25 cellular contexts compared by ENCODE assay signal in genomic region chr22:50161508-50162390, GRCh38.
"Had no signal": no experiment of that assay in that cellular context is flagged by ENCODE, and none has a peak within 500 bp of the region (broad histone marks: within the 10 kb centered on the region; RNA-seq: fewer than 3 reads in every experiment).

No MANE protein-coding gene starts in this region.

- H3K27ac ChIP-seq: breast epithelium, VCaP had no signal

- H3K9me3 Mint-ChIP-seq: activated CD4-positive, alpha-beta memory T cell treated with anti-CD3 and anti-CD28 coated beads, Interleukin-2, amount 10 ng/mL, durations not matched to agents 7 days and 5 days; activated naive CD4-positive, alpha-beta T cell treated with anti-CD3 and anti-CD28 coated beads, Interleukin-2, amount 50 U/mL, for 24 hours; activated T-helper 17 cell treated with anti-CD3 and anti-CD28 coated beads, Interleukin-2, amount 50 U/mL, for 72 hours; T-cell had no signal

- DNase-seq: activated CD4-positive, alpha-beta memory T cell treated with anti-CD3 and anti-CD28 coated beads, Interleukin-2, amount 10 ng/mL, durations not matched to agents 7 days and 5 days; activated CD4-positive, alpha-beta T cell treated with anti-CD3 and anti-CD28 coated beads for 36 hours; activated CD4-positive, alpha-beta T cell treated with anti-CD3 and anti-CD28 coated beads, Interleukin-2, amount 50 U/mL, for 1 hour; activated T-cell treated with anti-CD3 and anti-CD28 coated beads for 4 hours; activated T-cell treated with anti-CD3 and anti-CD28 coated beads, Interleukin-2, amount 50 U/mL, for 48 hours; aorta; caudate nucleus; MG63; NCI-H1092 treated with DMSO at 0.1 percent for 48 hours; NCI-H1417 treated with DMSO at 0.1 percent for 48 hours; NCI-H1694; NCI-H2029; NCI-H510A treated with DMSO at 0.1 percent for 48 hours; NCI-H69; NK-92 treated with Interleukin-12 subunit alpha and Interleukin-12 subunit beta, amount 100 ng/mL, for 24 hours; OCI-M1; RPMI8226; SHP77 treated with DMSO at 0.1 percent for 48 hours; T-cell; T-helper 2 cell; T1000 had no signal

- H3K27ac Mint-ChIP-seq: activated CD4-positive, alpha-beta memory T cell treated with anti-CD3 and anti-CD28 coated beads, Interleukin-2, amount 10 ng/mL, durations not matched to agents 7 days and 5 days; activated CD4-positive, alpha-beta T cell treated with anti-CD3 and anti-CD28 coated beads for 36 hours; activated naive CD4-positive, alpha-beta T cell treated with anti-CD3 and anti-CD28 coated beads, Interleukin-2, amount 50 U/mL, for 24 hours; activated T-helper 17 cell treated with anti-CD3 and anti-CD28 coated beads, Interleukin-2, amount 50 U/mL, for 72 hours; T-cell had no signal

- H3K9me3 ChIP-seq: breast epithelium, MG63 had no signal

- H3K36me3 Mint-ChIP-seq: activated naive CD4-positive, alpha-beta T cell treated with anti-CD3 and anti-CD28 coated beads, Interleukin-2, amount 50 U/mL, for 24 hours; T-cell had no signal

- H3K4me1 Mint-ChIP-seq: activated CD4-positive, alpha-beta memory T cell treated with anti-CD3 and anti-CD28 coated beads, Interleukin-2, amount 10 ng/mL, durations not matched to agents 7 days and 5 days; activated CD4-positive, alpha-beta T cell treated with anti-CD3 and anti-CD28 coated beads for 36 hours; activated naive CD4-positive, alpha-beta T cell treated with anti-CD3 and anti-CD28 coated beads, Interleukin-2, amount 50 U/mL, for 24 hours; activated T-helper 17 cell treated with anti-CD3 and anti-CD28 coated beads, Interleukin-2, amount 50 U/mL, for 72 hours; T-cell had no signal

- H3K4me3 Mint-ChIP-seq: activated CD4-positive, alpha-beta memory T cell treated with anti-CD3 and anti-CD28 coated beads, Interleukin-2, amount 10 ng/mL, durations not matched to agents 7 days and 5 days; activated CD4-positive, alpha-beta T cell treated with anti-CD3 and anti-CD28 coated beads for 36 hours; activated naive CD4-positive, alpha-beta T cell treated with anti-CD3 and anti-CD28 coated beads, Interleukin-2, amount 50 U/mL, for 24 hours; activated T-helper 17 cell treated with anti-CD3 and anti-CD28 coated beads, Interleukin-2, amount 50 U/mL, for 72 hours; T-cell had no signal

- H3K27me3 ChIP-seq: breast epithelium had no signal

- H3K4me1 ChIP-seq: breast epithelium had no signal

- H3K4me3 ChIP-seq: breast epithelium, MG63 had no signal

- H3K36me3 ChIP-seq: breast epithelium, MG63 had no signal
